ENCODE assay signal across 1 cellular context in genomic region chrX:73851014-73852009, GRCh38.
TF ChIP-seq lines count a peak whose summit lies in the region.

No MANE protein-coding gene starts in this region.

TF ChIP-seq in GM12878, 131 proteins besides CTCF, POLR2A, EP300 and RAD21 (continued from another document):
- TF ChIP-seq, protein P1, sequence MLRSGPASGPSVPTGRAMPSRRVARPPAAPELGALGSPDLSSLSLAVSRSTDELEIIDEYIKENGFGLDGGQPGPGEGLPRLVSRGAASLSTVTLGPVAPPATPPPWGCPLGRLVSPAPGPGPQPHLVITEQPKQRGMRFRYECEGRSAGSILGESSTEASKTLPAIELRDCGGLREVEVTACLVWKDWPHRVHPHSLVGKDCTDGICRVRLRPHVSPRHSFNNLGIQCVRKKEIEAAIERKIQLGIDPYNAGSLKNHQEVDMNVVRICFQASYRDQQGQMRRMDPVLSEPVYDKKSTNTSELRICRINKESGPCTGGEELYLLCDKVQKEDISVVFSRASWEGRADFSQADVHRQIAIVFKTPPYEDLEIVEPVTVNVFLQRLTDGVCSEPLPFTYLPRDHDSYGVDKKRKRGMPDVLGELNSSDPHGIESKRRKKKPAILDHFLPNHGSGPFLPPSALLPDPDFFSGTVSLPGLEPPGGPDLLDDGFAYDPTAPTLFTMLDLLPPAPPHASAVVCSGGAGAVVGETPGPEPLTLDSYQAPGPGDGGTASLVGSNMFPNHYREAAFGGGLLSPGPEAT (IDR thresholded peaks at IDR 0.05; ENCODE audit: low read depth) = peak; percentile 63; the same call in 1 of the 2 replicates
- TF ChIP-seq JUNB (IDR thresholded peaks at IDR 0.05) = no peak
- no peak for TF ChIP-seq BMI1 (IDR thresholded peaks at IDR 0.05; ENCODE audit: borderline replicate concordance)
- no peak for TF ChIP-seq CEBPB (IDR thresholded peaks at IDR 0.05; ENCODE audit: borderline replicate concordance in 1 of 2, low read depth in 2 of 2, low read length in 2 of 2)
- no peak for TF ChIP-seq TCF3 (IDR thresholded peaks at IDR 0.05; ENCODE audit: borderline replicate concordance, insufficient read depth, low read depth, low read length)
- peak; percentile 76; the same call in 1 of the 2 replicates for TF ChIP-seq POLR2AphosphoS5 (IDR thresholded peaks at IDR 0.05; ENCODE audit: low read length)
- peak; percentile 41; the same call in 1 of the 2 replicates for TF ChIP-seq DPF2 (IDR thresholded peaks at IDR 0.05)
- TF ChIP-seq RBBP5 (conservative IDR thresholded peaks at IDR 0.05) = no peak
- TF ChIP-seq TCF12 (IDR thresholded peaks at IDR 0.05; ENCODE audit: low read depth, low read length) = no peak
- TF ChIP-seq SREBF1 (IDR thresholded peaks at IDR 0.05; ENCODE audit: low read length) = no peak
